In the genomic region with DNA sequence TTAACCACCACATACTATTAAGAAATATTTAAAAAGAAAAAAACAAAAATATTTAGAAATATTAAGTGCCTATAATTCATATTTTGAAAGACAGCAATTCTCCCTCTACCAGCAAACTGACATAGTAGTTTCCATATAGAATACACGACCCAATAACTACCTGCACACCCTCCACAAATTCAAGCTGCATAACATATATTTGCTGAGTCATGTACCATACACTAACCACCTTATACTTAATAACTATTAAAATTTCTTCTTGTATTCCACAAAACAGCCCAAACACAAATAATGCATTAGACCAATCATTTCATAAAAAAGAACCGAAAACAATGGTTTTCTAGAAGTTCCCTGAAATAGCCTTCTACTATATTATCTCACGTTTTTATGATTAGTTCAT, we compare ENCODE assay signal across 14 cellular contexts. TPM values are rescaled to one million over a fixed set of nuclear protein-coding genes. Genes with fewer than 3 reads are reported as not detected.
DNase-seq lines count a peak whose midpoint lies in the region; ATAC-seq, FAIRE-seq and TF ChIP-seq lines count a peak whose summit lies in the region.
"Had no signal": no experiment of that assay in that cellular context is flagged by ENCODE, and none has a peak within 500 bp of the region (broad histone marks: within the 10 kb centered on the region; RNA-seq: fewer than 3 reads in every experiment).

No MANE protein-coding gene starts in this region.

- no peak overlapping the region for H3K9ac ChIP-seq in KMS-11
- no peak overlapping the region for H3K9ac ChIP-seq in HepG2 (ENCODE audit: insufficient read depth, low read depth, low read length)
- H3K9ac ChIP-seq: BLaER1 had no signal

- in situ Hi-C loops in HepG2 (cut with HindIII; ENCODE audit: extremely low pct_ligation_motif_present, low pct_unique_long_range_greater_than_20kb) (no loop called here), transverse colon (cut with MboI; ENCODE audit: low pct_ligation_motif_present in 1 of 4, low pct_unique_long_range_greater_than_20kb in 1 of 4, low sequenced_read_pairs in 3 of 4) (no loop called here)

- BruUV-seq in PC-9 (replicated peaks; lab: Mats Ljungman, UMichigan): no TSS peak
- no TSS peak for BruUV-seq in HepG2 (replicated peaks; lab: Mats Ljungman, UMichigan)

- FAIRE-seq in A549 (lab: Jason Lieb, UNC): no peak
- FAIRE-seq in HepG2 (lab: Jason Lieb, UNC): no peak

- no peak overlapping the region for H3K4me3 ChIP-seq in A549
- H3K4me3 ChIP-seq in KMS-11 (IDR thresholded peaks at IDR 0.05; ENCODE audit: insufficient read depth, low read depth, low read length): no peak overlapping the region
- H3K4me3 ChIP-seq in PC-9: no peak overlapping the region
- no peak overlapping the region for H3K4me3 ChIP-seq in HepG2 (replicated peaks in 1 of 3; ENCODE audit: insufficient read depth in 1 of 3, low read depth in 2 of 3, low read length in 3 of 3)
- no peak overlapping the region for H3K4me3 ChIP-seq in transverse colon
- H3K4me3 ChIP-seq: BLaER1, HAP-1 had no signal

- H2AFZ ChIP-seq in KMS-11 (ENCODE audit: low read depth): no peak overlapping the region
- H2AFZ ChIP-seq in PC-9: no peak overlapping the region
- H2AFZ ChIP-seq in HepG2 (ENCODE audit: low read length): no peak overlapping the region

- no peaks in the 10 kb centered on the region; the same call in 1 of the 2 replicates for H3F3A ChIP-seq in PC-9 (ENCODE audit: insufficient read depth, low read depth)

- CTCF ChIA-PET in A549 (lab: Yijun Ruan, JAX) (no interaction called here), PC-9 (lab: Charles Lee) (no interaction called here), HepG2 (lab: Yijun Ruan, JAX; ENCODE audit: low intra/inter-chr PET ratio, low total read pairs) (no interaction called here)

- H3K4me2 ChIP-seq in A549 (peak overlapping the region; percentile 46), KMS-11 (peak overlapping the region; percentile 38), PC-9 (no peak overlapping the region), HepG2 (ENCODE audit: low read depth, low read length) (no peak overlapping the region)
- H3K4me2 ChIP-seq: BLaER1 had no signal

- TF ChIP-seq CTCF in A549 (IDR thresholded peaks at IDR 0.05) (no peak), KMS-11 (conservative IDR thresholded peaks at IDR 0.05; ENCODE audit: low read depth, low read length) (no peak), PC-9 (conservative IDR thresholded peaks at IDR 0.05) (no peak), HepG2 (CRISPR knock-in tag; IDR thresholded peaks at IDR 0.05) (no peak), transverse colon (IDR thresholded peaks at IDR 0.05) (no peak)

- no peaks in the 10 kb centered on the region for H4K20me1 ChIP-seq in KMS-11 (ENCODE audit: insufficient read depth)
- no peaks in the 10 kb centered on the region for H4K20me1 ChIP-seq in PC-9 (ENCODE audit: insufficient read depth)
- H4K20me1 ChIP-seq in HepG2 (ENCODE audit: insufficient read depth, low read length): 0 out of 2 replicates have a peak, but pooled peaks cover 3% of the 10 kb centered on the region
- H4K20me1 ChIP-seq: BLaER1 had no signal

- POLR2A ChIA-PET in A549 (lab: Yijun Ruan, JAX): no interaction called here
- POLR2A ChIA-PET in PC-9 (lab: Charles Lee; ENCODE audit: unreplicated experiment): no interaction called here
- POLR2A ChIA-PET in HepG2 (lab: Yijun Ruan, JAX): no interaction called here

- no peak for DNase-seq in A549 (ENCODE audit: low read depth in 1 of 2, low spot score in 1 of 2)
- DNase-seq in PC-9: no peak
- no peak for DNase-seq in HepG2 (ENCODE audit: low spot score)
- no peak for DNase-seq in transverse colon
- no peak for DNase-seq in activated CD4-positive, alpha-beta T cell treated with anti-CD3 and anti-CD28 coated beads, Interleukin-2, amount 50 U/mL, for 48 hours
- DNase-seq: CD4-positive, alpha-beta memory T cell; DMS153; DMS79; GF-D8 had no signal

- H3K4me1 ChIP-seq in A549: peaks cover 12% of the 10 kb centered on the region
- peaks cover 76% of the 10 kb centered on the region for H3K4me1 ChIP-seq in KMS-11 (ENCODE audit: low read depth, poor library complexity, severe bottlenecking)
- no peaks in the 10 kb centered on the region for H3K4me1 ChIP-seq in PC-9 (replicated peaks; ENCODE audit: insufficient read depth)
- H3K4me1 ChIP-seq in HepG2 (ENCODE audit: insufficient read depth, low read length): no peaks in the 10 kb centered on the region
- H3K4me1 ChIP-seq in transverse colon: no peaks in the 10 kb centered on the region
- H3K4me1 ChIP-seq: BLaER1, HAP-1 had no signal

- peak overlapping the region; percentile 58 to 60; a peak in 5 of 6 replicates for H3K27ac ChIP-seq in A549
- peak overlapping the region; percentile 31; the same call in 1 of the 2 replicates for H3K27ac ChIP-seq in KMS-11
- H3K27ac ChIP-seq in PC-9: peak overlapping the region; percentile 16; the same call in 1 of the 2 replicates
- H3K27ac ChIP-seq in HepG2 (ENCODE audit: extremely low read length, insufficient read depth, low read length): no peak overlapping the region
- no peak overlapping the region for H3K27ac ChIP-seq in transverse colon
- H3K27ac ChIP-seq: 22Rv1, BLaER1 had no signal

- H3K9me3 ChIP-seq in A549 (no peaks in the 10 kb centered on the region), PC-9 (ENCODE audit: insufficient read depth, low read depth) (no peaks in the 10 kb centered on the region), HepG2 (ENCODE audit: low read length) (no peaks in the 10 kb centered on the region), transverse colon (no peaks in the 10 kb centered on the region)
- H3K9me3 ChIP-seq: BLaER1, HAP-1 had no signal

- H3K9me2 ChIP-seq in PC-9 (ENCODE audit: insufficient read depth): no peaks in the 10 kb centered on the region

- no peak for ATAC-seq in A549
- ATAC-seq in HepG2: no peak
- no peak for ATAC-seq in GM21576 (IDR thresholded peaks at IDR 0.05; ENCODE audit: unreplicated experiment)

- TF ChIP-seq RAD21 in A549 (conservative IDR thresholded peaks at IDR 0.05 in 1 of 2, IDR thresholded peaks at IDR 0.05 in 1 of 2) (no peak), HepG2 (CRISPR knock-in tag; IDR thresholded peaks at IDR 0.05) (no peak)

- TF ChIP-seq POLR2A in A549 (IDR thresholded peaks at IDR 0.05; ENCODE audit: low read length): no peak
- no peak for TF ChIP-seq POLR2A in HepG2 (IDR thresholded peaks at IDR 0.05; ENCODE audit: insufficient read depth in 1 of 2, low read depth in 2 of 2, low read length in 2 of 2)
- no peak for TF ChIP-seq POLR2A in transverse colon (IDR thresholded peaks at IDR 0.05)

- intact Hi-C loops in PC-9 (cut with micrococcal nuclease; ENCODE audit: unreplicated experiment): no loop called here
- intact Hi-C loops in HepG2 (cut with micrococcal nuclease; ENCODE audit: unreplicated experiment): no loop called here
- intact Hi-C loops in transverse colon (cut with DNase I; ENCODE audit: low total_unique reads): no loop called here

- WGBS in A549 (ENCODE audit: missing lambda C conversion rate): 68% methylated on average over 3 of the region's 3 CpGs
- 97% methylated on average over 3 of the region's 3 CpGs for WGBS in HepG2 (ENCODE audit: low lambda C conversion rate)
- WGBS in transverse colon (ENCODE audit: low coverage in 1 of 2), 2 donors: 89 to 93% methylated on average over 3 of the region's 3 CpGs

- TF ChIP-seq EP300 in A549 (IDR thresholded peaks at IDR 0.05) (no peak), HepG2 (IDR thresholded peaks at IDR 0.05; ENCODE audit: low read depth in 2 of 2, low read length in 2 of 2) (no peak), HepG2 (CRISPR knock-in tag; IDR thresholded peaks at IDR 0.05; ENCODE audit: borderline replicate concordance) (no peak), transverse colon (IDR thresholded peaks at IDR 0.05; ENCODE audit: low read depth) (no peak)

- H3K36me3 ChIP-seq in KMS-11 (ENCODE audit: insufficient read depth) (peaks cover 8% of the 10 kb centered on the region), PC-9 (ENCODE audit: low read depth) (peaks cover 17% of the 10 kb centered on the region; the same call in 1 of the 2 replicates), HepG2 (replicated peaks in 1 of 2; ENCODE audit: control insufficient read depth in 1 of 2, insufficient read depth in 2 of 2, low read length in 2 of 2) (peaks cover 9 to 68% of the 10 kb centered on the region in 2 experiments), transverse colon (peaks cover 0 to 68% (median 33%) of the 10 kb centered on the region in 4 donors)

- no peaks in the 10 kb centered on the region for H3K79me2 ChIP-seq in KMS-11 (ENCODE audit: insufficient read depth, low read depth)
- no peaks in the 10 kb centered on the region for H3K79me2 ChIP-seq in PC-9 (ENCODE audit: low read depth)
- no peaks in the 10 kb centered on the region for H3K79me2 ChIP-seq in HepG2 (ENCODE audit: insufficient read depth, low read length)

- H3K27me3 ChIP-seq in KMS-11 (ENCODE audit: insufficient read depth, low read depth) (no peaks in the 10 kb centered on the region), PC-9 (ENCODE audit: insufficient read depth, low read depth) (no peaks in the 10 kb centered on the region), HepG2 (ENCODE audit: control insufficient read depth in 1 of 2, insufficient read depth in 2 of 2, low read length in 2 of 2) (no peaks in the 10 kb centered on the region), transverse colon (no peaks in the 10 kb centered on the region)
- H3K27me3 ChIP-seq: BLaER1 had no signal

RNA-seq across cellular contexts. Expression of gene GTF2A1, which starts 21.7 kb away (rescaled TPM):
- polyA plus RNA-seq in A549 (2011; rRNA removed) (19.6 and 22.4 TPM in 2 replicates), A549 (2017; fragmentation: RNase III; extraction: RNeasy Plus Mini Kit Qiagen cat#74134 plus additional on column Dnase treatment) (12.5 to 15.0 TPM (median 13.3 TPM) in 3 replicates), HepG2 (2011; rRNA removed) (14.9 and 18.5 TPM in 2 replicates)
- polyA plus RNA-seq in A549 (2012; cell fraction: cytosol; rRNA removed): 5.4 and 9.1 TPM in 2 replicates
- 2.3 and 3.5 TPM in 2 replicates for polyA plus RNA-seq in A549 (2012; cell fraction: nucleus; rRNA removed)
- 35.1 and 39.4 TPM in 2 replicates for polyA minus RNA-seq in A549 (2011; rRNA and poly(A)+ RNA removed)
- total RNA-seq in PC-9 (2021) (6.7 and 13.9 TPM in 2 replicates), HepG2 (2016; rRNA removed; fragmentation: Illumina TruSeq; extraction: Trizol) (17.5 and 30.1 TPM in 2 replicates), transverse colon (10 to 100 TPM; 10.5 to 48.0 (median 22.5) TPM)
- total RNA-seq in HepG2 (2016; cell fraction: cytosol; rRNA removed; fragmentation: Illumina TruSeq; extraction: Trizol; ENCODE audit: low read depth): 2.8 and 4.5 TPM in 2 replicates
- total RNA-seq in HepG2 (2016; cell fraction: insoluble cytoplasmic fraction; rRNA removed; fragmentation: Illumina TruSeq; extraction: Trizol): 17.5 and 28.0 TPM in 2 replicates
- total RNA-seq in HepG2 (2016; cell fraction: membrane; rRNA removed; fragmentation: Illumina TruSeq; extraction: Trizol): 4.8 and 6.0 TPM in 2 replicates
- 11.5 and 16.8 TPM in 2 replicates for total RNA-seq in HepG2 (2016; cell fraction: nucleus; rRNA removed; fragmentation: Illumina TruSeq; extraction: Trizol)
- 8.4 and 8.7 TPM in 2 replicates for polyA plus RNA-seq in HepG2 (2011; cell fraction: cytosol; rRNA removed)
- polyA plus RNA-seq in HepG2 (2011; cell fraction: nucleus; rRNA removed): 6.8 and 7.7 TPM in 2 replicates
- polyA plus RNA-seq in HepG2 (2012): 6.4 and 11.0 TPM in 2 replicates
- 0.42 and 0.45 TPM in 2 replicates for polyA plus RNA-seq in HepG2 (2016; cell fraction: cytosol; fragmentation: Illumina TruSeq; extraction: Trizol; ENCODE audit: low read depth)
- polyA plus RNA-seq in HepG2 (2016; cell fraction: insoluble cytoplasmic fraction; fragmentation: Illumina TruSeq; extraction: Trizol; ENCODE audit: low read depth): 18.4 and 18.8 TPM in 2 replicates
- polyA plus RNA-seq in HepG2 (2016; cell fraction: membrane; fragmentation: Illumina TruSeq; extraction: Trizol; ENCODE audit: low read depth): 2.0 TPM in 2 replicates
- 11.5 and 12.3 TPM in 2 replicates for polyA plus RNA-seq in HepG2 (2016; cell fraction: nucleus; fragmentation: Illumina TruSeq; extraction: Trizol; ENCODE audit: insufficient read depth, low read depth)
- polyA minus RNA-seq in HepG2 (2011; rRNA and poly(A)+ RNA removed; ENCODE audit: low replicate concordance): 38.1 and 59.7 TPM in 2 replicates
- 19.6 and 19.7 TPM in 2 replicates for polyA minus RNA-seq in HepG2 (2011; cell fraction: cytosol; rRNA and poly(A)+ RNA removed)
- polyA minus RNA-seq in HepG2 (2011; cell fraction: nucleus; rRNA and poly(A)+ RNA removed): 12.9 and 16.3 TPM in 2 replicates

Comparison
In these comparisons a context has a peak if more than half of its experiments do, and no peak if none do; other contexts are left out.
1. H3K27ac ChIP-seq: peak in A549 (2 of 2), KMS-11 (single experiment) and PC-9 (single experiment); none in HepG2 (single experiment) and transverse colon (0 of 4).
2. H3K4me2 ChIP-seq: peak in A549 (single experiment) and KMS-11 (single experiment); none in PC-9 (single experiment) and HepG2 (single experiment).
3. Of the 38 proteins assayed by ChIP-seq in both HepG2 and A549: peak only in HepG2: none; only in A549: none; in both: MAFK and NFE2L2; in neither: 36.